Comparison of ENCODE assay signal across 30 cellular contexts in the genomic region with DNA sequence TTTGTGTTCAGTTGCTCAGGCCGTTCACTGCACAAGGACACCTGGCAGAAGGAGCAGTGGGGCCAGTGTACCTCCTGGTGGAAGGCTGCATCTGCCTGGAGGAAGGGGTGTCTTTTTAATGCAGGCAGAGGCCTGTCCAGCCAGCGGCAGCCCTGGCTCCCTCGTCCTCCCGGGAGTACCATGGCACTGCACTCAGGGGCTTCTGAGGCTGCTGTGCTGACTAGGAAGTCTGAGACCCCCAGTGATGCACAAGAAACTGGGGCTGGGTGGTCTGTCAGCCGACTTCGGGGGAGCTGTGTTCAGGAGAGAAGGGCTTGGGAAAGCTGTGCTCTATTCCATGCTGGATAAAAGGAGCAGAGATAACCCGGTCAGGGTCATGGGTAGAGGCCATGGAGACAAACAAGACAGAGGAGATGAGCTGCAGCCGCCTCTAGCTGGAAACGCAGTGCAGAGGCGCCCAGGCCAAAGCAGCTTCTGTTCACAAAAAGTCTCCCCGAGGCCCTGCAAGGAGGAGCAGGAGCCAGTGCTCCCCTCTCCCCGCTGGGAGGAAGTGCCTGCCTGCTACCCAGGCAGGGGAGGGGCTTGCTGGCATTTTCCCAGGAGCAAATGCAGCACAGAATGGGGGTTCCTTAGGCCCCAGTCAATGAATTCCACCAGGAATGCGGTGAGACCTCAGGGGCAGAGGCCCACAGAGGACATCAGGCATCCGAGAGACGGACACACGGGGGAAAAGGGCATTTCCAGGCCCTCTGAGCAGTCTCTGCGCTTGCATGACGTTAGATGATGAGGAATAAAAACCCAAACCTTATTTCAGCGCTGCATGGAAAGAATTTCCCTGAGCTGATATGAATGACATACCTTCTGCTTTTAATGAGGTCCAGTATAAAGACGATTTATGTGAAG. TPM values are rescaled to one million over a fixed set of nuclear protein-coding genes. Genes with fewer than 3 reads are reported as not detected.
A peak's percentile ranks its signal among the peaks of the same experiment; 100 is the strongest.
DNase-seq lines count a peak whose midpoint lies in the region; ATAC-seq, FAIRE-seq and TF ChIP-seq lines count a peak whose summit lies in the region.
"Had no signal": no experiment of that assay in that cellular context is flagged by ENCODE, and none has a peak within 500 bp of the region (broad histone marks: within the 10 kb centered on the region; RNA-seq: fewer than 3 reads in every experiment).

No MANE protein-coding gene starts in this region.

- no peaks in the 10 kb centered on the region for H3K79me1 ChIP-seq in IMR-90 (ENCODE audit: low read depth in 1 of 2, low read length in 2 of 2)

- no peaks in the 10 kb centered on the region for H3K36me3 ChIP-seq in IMR-90 (ENCODE audit: control insufficient read depth, insufficient read depth, low read length)
- no peaks in the 10 kb centered on the region for H3K36me3 ChIP-seq in HepG2 (replicated peaks in 1 of 2; ENCODE audit: control insufficient read depth in 1 of 2, insufficient read depth in 2 of 2, low read length in 2 of 2)
- H3K36me3 ChIP-seq in osteoblast (ENCODE audit: insufficient read depth, low read length), result no peaks in the 10 kb centered on the region
- no peaks in the 10 kb centered on the region for H3K36me3 ChIP-seq in small intestine (ENCODE audit: control insufficient read depth in 2 of 2, insufficient read depth in 2 of 2, low read length in 2 of 2)
- H3K36me3 ChIP-seq in brain microvascular endothelial cell (replicated peaks), result no peaks in the 10 kb centered on the region
- H3K36me3 ChIP-seq: lower lobe of right lung, sigmoid colon, transverse colon had no signal

- H4K5ac ChIP-seq in IMR-90 (ENCODE audit: low read depth, low read length), result no peak overlapping the region

- TF ChIP-seq EP300 in HepG2 (IDR thresholded peaks at IDR 0.05; ENCODE audit: low read depth in 2 of 2, low read length in 2 of 2) (no peak), HepG2 (CRISPR knock-in tag; IDR thresholded peaks at IDR 0.05; ENCODE audit: borderline replicate concordance) (no peak)

- CTCF ChIA-PET in IMR-90 (lab: Yijun Ruan, JAX), result interaction anchor here (0.8 kb wide), 1 partner anchor 146 kb away, joined by 3 read pairs; no protein-coding TSS in a partner anchor
- CTCF ChIA-PET in activated CD8-positive, alpha-beta memory T cell treated with anti-CD3 and anti-CD28 coated beads, Interleukin-2, amount 10 ng/mL, durations not matched to agents 7 days and 5 days (lab: Charles Lee), result no interaction called here
- CTCF ChIA-PET in HepG2 (lab: Yijun Ruan, JAX; ENCODE audit: low intra/inter-chr PET ratio, low total read pairs), result no interaction called here

- in situ Hi-C loops in IMR-90 (cut with MboI; ENCODE audit: low sequenced_read_pairs) (no loop called here), HepG2 (cut with HindIII; ENCODE audit: extremely low pct_ligation_motif_present, low pct_unique_long_range_greater_than_20kb) (no loop called here), brain microvascular endothelial cell (cut with HindIII; ENCODE audit: low pct_ligation_motif_present, low sequenced_read_pairs) (no loop called here)

- no peak overlapping the region for H3K27ac Mint-ChIP-seq in activated CD8-positive, alpha-beta memory T cell treated with anti-CD3 and anti-CD28 coated beads, Interleukin-2, amount 10 ng/mL, durations not matched to agents 7 days and 5 days
- H3K27ac Mint-ChIP-seq: activated naive CD8-positive, alpha-beta T cell treated with anti-CD3 and anti-CD28 coated beads, Interleukin-2, amount 50 U/mL, for 24 hours; progenitor cell of endocrine pancreas; T-helper 2 cell treated with Interferon-gamma antibody and Interleukin-4, amounts not matched to agents 5 μg/mL and 100 μg/mL, for 36 hours had no signal

- no peak for ATAC-seq in IMR-90 (ENCODE audit: low read depth)
- ATAC-seq in activated CD8-positive, alpha-beta memory T cell treated with anti-CD3 and anti-CD28 coated beads, Interleukin-2, amount 10 ng/mL, durations not matched to agents 7 days and 5 days, result no peak
- ATAC-seq in HepG2, result peak; percentile 70
- ATAC-seq: activated naive CD8-positive, alpha-beta T cell treated with anti-CD3 and anti-CD28 coated beads, Interleukin-2, amount 50 U/mL, for 24 hours; esophagus mucosa; lower lobe of right lung; mucosa of descending colon had no signal

- POLR2A ChIA-PET in IMR-90 (lab: Charles Lee; ENCODE audit: unreplicated experiment) (no interaction called here), HepG2 (lab: Yijun Ruan, JAX) (no interaction called here)

- no peak overlapping the region for H3K23ac ChIP-seq in IMR-90 (ENCODE audit: low read depth, low read length)

- H3K9me3 Mint-ChIP-seq in activated CD8-positive, alpha-beta memory T cell treated with anti-CD3 and anti-CD28 coated beads, Interleukin-2, amount 10 ng/mL, durations not matched to agents 7 days and 5 days (ENCODE audit: low read depth), result no peaks in the 10 kb centered on the region
- H3K9me3 Mint-ChIP-seq: activated naive CD8-positive, alpha-beta T cell treated with anti-CD3 and anti-CD28 coated beads, Interleukin-2, amount 50 U/mL, for 24 hours; nephron; T-helper 2 cell treated with Interferon-gamma antibody and Interleukin-4, amounts not matched to agents 5 μg/mL and 100 μg/mL, for 36 hours had no signal

- H3K79me2 ChIP-seq in HepG2 (ENCODE audit: insufficient read depth, low read length), result no peaks in the 10 kb centered on the region
- no peaks in the 10 kb centered on the region for H3K79me2 ChIP-seq in osteoblast (ENCODE audit: insufficient read depth, low read length)

- no peak overlapping the region for H4K8ac ChIP-seq in IMR-90 (ENCODE audit: low read depth in 2 of 2, low read length in 2 of 2)

- H3K4me1 ChIP-seq in IMR-90 (ENCODE audit: control insufficient read depth, insufficient read depth, low read length), result no peaks in the 10 kb centered on the region
- H3K4me1 ChIP-seq in HepG2 (ENCODE audit: insufficient read depth, low read length), result peaks cover 53% of the 10 kb centered on the region
- H3K4me1 ChIP-seq in osteoblast (ENCODE audit: insufficient read depth, low read length), result peaks cover 5% of the 10 kb centered on the region
- H3K4me1 ChIP-seq in small intestine (ENCODE audit: control insufficient read depth in 2 of 2, insufficient read depth in 1 of 2, low read depth in 1 of 2, low read length in 1 of 2), result peaks cover 0 to 7% of the 10 kb centered on the region in 2 donors
- H3K4me1 ChIP-seq: sigmoid colon had no signal

- H3K4ac ChIP-seq in IMR-90 (ENCODE audit: low read depth, low read length), result no peak overlapping the region

- H2BK120ac ChIP-seq in IMR-90 (ENCODE audit: low read depth, low read length), result no peak overlapping the region

- H3K9ac ChIP-seq in IMR-90 (ENCODE audit: low read depth, low read length) (no peak overlapping the region), HepG2 (ENCODE audit: insufficient read depth, low read depth, low read length) (peak overlapping the region; percentile 19; the same call in 1 of the 2 replicates)
- H3K9ac ChIP-seq: KMS-11 had no signal

- FAIRE-seq in HepG2 (lab: Jason Lieb, UNC), result peak; percentile 18
- no peak for FAIRE-seq in small intestine (lab: Jason Lieb, UNC)
- FAIRE-seq: HTR-8/SVneo, keratinocyte had no signal

- H3K27ac ChIP-seq in IMR-90 (ENCODE audit: insufficient read depth, low read length) (no peak overlapping the region), HepG2 (ENCODE audit: extremely low read length, insufficient read depth, low read length) (no peak overlapping the region), osteoblast (ENCODE audit: low read depth, low read length) (no peak overlapping the region), small intestine (ENCODE audit: low read depth in 1 of 2, low read length in 1 of 2) (no peak overlapping the region), brain microvascular endothelial cell (no peak overlapping the region)
- H3K27ac ChIP-seq: KMS-11, lower lobe of right lung, sigmoid colon, transverse colon had no signal

- no peak overlapping the region for H2BK20ac ChIP-seq in IMR-90 (ENCODE audit: low read depth, low read length)

- no peak overlapping the region for H3K56ac ChIP-seq in IMR-90 (ENCODE audit: extremely low read depth, insufficient read depth, low read length)

- no peak overlapping the region for H3K18ac ChIP-seq in IMR-90 (ENCODE audit: low read depth, low read length)

- H3K4me3 ChIP-seq in IMR-90 (ENCODE audit: insufficient read depth, low read depth, low read length) (no peak overlapping the region), HepG2 (replicated peaks in 1 of 3; ENCODE audit: insufficient read depth in 1 of 3, low read depth in 2 of 3, low read length in 3 of 3) (peak overlapping the region in 1 of 3 experiments; percentile 60; a peak in 2 of 6 replicates), osteoblast (ENCODE audit: insufficient read depth, low read length) (no peak overlapping the region), small intestine (ENCODE audit: low read depth in 1 of 2, low read length in 2 of 2) (no peak overlapping the region), brain microvascular endothelial cell (ENCODE audit: low read depth, low read length) (no peak overlapping the region)
- H3K4me3 ChIP-seq: lower lobe of right lung, mucosa of descending colon, sigmoid colon, transverse colon had no signal

- H3K27me3 ChIP-seq in IMR-90 (ENCODE audit: control insufficient read depth, insufficient read depth, low read length) (no peaks in the 10 kb centered on the region; the same call in 1 of the 2 replicates), HepG2 (ENCODE audit: control insufficient read depth in 1 of 2, insufficient read depth in 2 of 2, low read length in 2 of 2) (peaks cover 0 to 4% of the 10 kb centered on the region in 2 experiments; a peak in 1 of 5 replicates), osteoblast (ENCODE audit: insufficient read depth, low read length) (no peaks in the 10 kb centered on the region), small intestine (ENCODE audit: control insufficient read depth in 2 of 2, insufficient read depth in 2 of 2, low read length in 2 of 2) (no peaks in the 10 kb centered on the region), brain microvascular endothelial cell (replicated peaks) (no peaks in the 10 kb centered on the region)
- H3K27me3 ChIP-seq: sigmoid colon, transverse colon had no signal

- no peak overlapping the region for H4K91ac ChIP-seq in IMR-90 (ENCODE audit: insufficient read depth, low read depth, low read length)

- BruUV-seq in IMR-90 (replicated peaks; lab: Mats Ljungman, UMichigan) (no TSS peak), HepG2 (replicated peaks; lab: Mats Ljungman, UMichigan) (no TSS peak)

- TF ChIP-seq CTCF in IMR-90 (conservative IDR thresholded peaks at IDR 0.05; ENCODE audit: low read depth, low read length), result no peak
- no peak for TF ChIP-seq CTCF in HepG2 (CRISPR knock-in tag; IDR thresholded peaks at IDR 0.05)
- no peak for TF ChIP-seq CTCF in osteoblast (IDR thresholded peaks at IDR 0.05; ENCODE audit: extremely low read depth, low read depth, low read length)
- TF ChIP-seq CTCF in brain microvascular endothelial cell (IDR thresholded peaks at IDR 0.05; ENCODE audit: low read depth, low read length, missing control alignments), result no peak

- H2BK15ac ChIP-seq in IMR-90 (ENCODE audit: low read depth, low read length), result no peak overlapping the region

- TF ChIP-seq RAD21 in IMR-90 (IDR thresholded peaks at IDR 0.05; ENCODE audit: low read length) (no peak), HepG2 (CRISPR knock-in tag; IDR thresholded peaks at IDR 0.05) (no peak)

- no peak for TF ChIP-seq POLR2A in IMR-90 (IDR thresholded peaks at IDR 0.05; ENCODE audit: low read depth, low read length)
- no peak for TF ChIP-seq POLR2A in HepG2 (IDR thresholded peaks at IDR 0.05; ENCODE audit: insufficient read depth in 1 of 2, low read depth in 2 of 2, low read length in 2 of 2)

- H3K4me3 Mint-ChIP-seq in activated CD8-positive, alpha-beta memory T cell treated with anti-CD3 and anti-CD28 coated beads, Interleukin-2, amount 10 ng/mL, durations not matched to agents 7 days and 5 days, result no peak overlapping the region
- H3K4me3 Mint-ChIP-seq: activated naive CD8-positive, alpha-beta T cell treated with anti-CD3 and anti-CD28 coated beads, Interleukin-2, amount 50 U/mL, for 24 hours; nephron; T-helper 2 cell treated with Interferon-gamma antibody and Interleukin-4, amounts not matched to agents 5 μg/mL and 100 μg/mL, for 36 hours had no signal

- H2BK5ac ChIP-seq in IMR-90 (ENCODE audit: low read depth, low read length, poor library complexity, severe bottlenecking), result no peak overlapping the region

- no peak overlapping the region for H2AK5ac ChIP-seq in IMR-90 (ENCODE audit: low read depth, low read length)

- intact Hi-C loops in IMR-90 (cut with micrococcal nuclease) (no loop called here), HepG2 (cut with micrococcal nuclease; ENCODE audit: unreplicated experiment) (no loop called here)

- no peaks in the 10 kb centered on the region for H3K9me3 ChIP-seq in IMR-90 (ENCODE audit: control insufficient read depth, insufficient read depth, low read length)
- no peaks in the 10 kb centered on the region for H3K9me3 ChIP-seq in HepG2 (ENCODE audit: low read length)
- no peaks in the 10 kb centered on the region for H3K9me3 ChIP-seq in osteoblast (ENCODE audit: low read depth, low read length)
- no peaks in the 10 kb centered on the region for H3K9me3 ChIP-seq in small intestine (ENCODE audit: control insufficient read depth, low read depth)
- H3K9me3 ChIP-seq: lower lobe of right lung, mucosa of descending colon, sigmoid colon, transverse colon had no signal

- H2AK9ac ChIP-seq in IMR-90 (replicated peaks; ENCODE audit: low read depth, low read length, poor library complexity), result peak overlapping the region; percentile 48

- peaks cover 2% of the 10 kb centered on the region for H3K4me1 Mint-ChIP-seq in activated CD8-positive, alpha-beta memory T cell treated with anti-CD3 and anti-CD28 coated beads, Interleukin-2, amount 10 ng/mL, durations not matched to agents 7 days and 5 days

- H3K4me2 ChIP-seq in IMR-90 (ENCODE audit: low read depth, low read length) (no peak overlapping the region), HepG2 (ENCODE audit: low read depth, low read length) (peak overlapping the region; percentile 68), osteoblast (ENCODE audit: insufficient read depth, low read length) (no peak overlapping the region)
- H3K4me2 ChIP-seq: KMS-11 had no signal

- dilution Hi-C loops in IMR-90 (cut with HindIII; ENCODE audit: low sequenced_read_pairs, unreplicated experiment), result no loop called here

- no peak for DNase-seq in IMR-90
- DNase-seq in activated CD8-positive, alpha-beta memory T cell treated with anti-CD3 and anti-CD28 coated beads, Interleukin-2, amount 10 ng/mL, durations not matched to agents 7 days and 5 days, result peak; percentile 33
- no peak for DNase-seq in HepG2 (ENCODE audit: low spot score)
- DNase-seq in osteoblast (ENCODE audit: insufficient read length, low spot score, missing footprints), result peak; percentile 45
- DNase-seq in small intestine, result no peak
- DNase-seq in HCEC 1CT, result no peak
- no peak for DNase-seq in brain microvascular endothelial cell
- DNase-seq: activated naive CD4-positive, alpha-beta T cell; activated naive CD8-positive, alpha-beta T cell treated with anti-CD3 and anti-CD28 coated beads, Interleukin-2, amount 50 U/mL, for 24 hours; central memory CD4-positive, alpha-beta T cell; dermis blood vessel endothelial cell; DMS 273 treated with DMSO at 0.1 percent for 48 hours; foreskin fibroblast; lower lobe of right lung; MM.1S; mucosa of descending colon; NCI-H2029 treated with DMSO at 0.1 percent for 48 hours; NCI-H2227 treated with DMSO at 0.1 percent for 48 hours; NCI-H69; SHP77 treated with DMSO at 0.1 percent for 48 hours; sigmoid colon; stimulated activated CD4-positive, alpha-beta T cell treated with anti-CD3 and anti-CD28 coated beads, Interleukin-4, amount 100 ng/mL, for 24 hours; transverse colon had no signal

- no peak overlapping the region for H3K14ac ChIP-seq in IMR-90 (replicated peaks; ENCODE audit: low read depth, low read length)

- 44% methylated on average over 5 of the region's 20 CpGs; no CpG with 5 or more reads in 1 of the 2 experiments for WGBS in IMR-90 (ENCODE audit: extremely low coverage in 2 of 2, insufficient read length in 1 of 2), 2 experiments
- 16% methylated on average over 13 of the region's 20 CpGs for WGBS in HepG2 (ENCODE audit: low lambda C conversion rate)
- WGBS in small intestine, 3 donors, result 82 to 89% (median 87%) methylated on average over 20 of the region's 20 CpGs

- H3K27me3 Mint-ChIP-seq in activated CD8-positive, alpha-beta memory T cell treated with anti-CD3 and anti-CD28 coated beads, Interleukin-2, amount 10 ng/mL, durations not matched to agents 7 days and 5 days, result no peaks in the 10 kb centered on the region
- H3K27me3 Mint-ChIP-seq: activated naive CD8-positive, alpha-beta T cell treated with anti-CD3 and anti-CD28 coated beads, Interleukin-2, amount 50 U/mL, for 24 hours had no signal

- no peaks in the 10 kb centered on the region for H4K20me1 ChIP-seq in IMR-90 (ENCODE audit: insufficient read depth, low read length)
- no peaks in the 10 kb centered on the region for H4K20me1 ChIP-seq in HepG2 (ENCODE audit: insufficient read depth, low read length)
- H4K20me1 ChIP-seq in osteoblast (ENCODE audit: insufficient read depth, low read length), result no peaks in the 10 kb centered on the region

- peaks cover 2% of the 10 kb centered on the region; the same call in 1 of the 2 replicates for H3K9me1 ChIP-seq in IMR-90 (ENCODE audit: insufficient read depth, low read length)

- no peaks in the 10 kb centered on the region for H3K36me3 Mint-ChIP-seq in activated CD8-positive, alpha-beta memory T cell treated with anti-CD3 and anti-CD28 coated beads, Interleukin-2, amount 10 ng/mL, durations not matched to agents 7 days and 5 days

- H2AFZ ChIP-seq in IMR-90 (replicated peaks; ENCODE audit: low read length, poor library complexity), result peak overlapping the region; percentile 34
- peak overlapping the region; percentile 18 for H2AFZ ChIP-seq in HepG2 (ENCODE audit: low read length)
- no peak overlapping the region for H2AFZ ChIP-seq in osteoblast (ENCODE audit: low read length)

RNA-seq across cellular contexts. Expression of gene C2CD2, which starts 17.2 kb away (rescaled TPM):
- 19.4 and 25.3 TPM in 2 replicates for total RNA-seq in IMR-90 (2012; rRNA removed)
- polyA plus RNA-seq in IMR-90 (2012; rRNA removed), result 10.6 and 15.6 TPM in 2 replicates
- polyA plus RNA-seq in IMR-90 (2012; cell fraction: cytosol; rRNA removed), result 5.8 and 8.5 TPM in 2 replicates
- 28.1 and 43.3 TPM in 2 replicates for polyA plus RNA-seq in IMR-90 (2012; cell fraction: nucleus; rRNA removed; ENCODE audit: low replicate concordance)
- total RNA-seq in activated CD8-positive, alpha-beta memory T cell treated with anti-CD3 and anti-CD28 coated beads, Interleukin-2, amount 10 ng/mL, durations not matched to agents 7 days and 5 days, result 10 to 100 TPM in 1 of 2 experiments, 1 to 10 TPM in 1; 6.4 to 10.7 TPM
- 10.4 and 12.5 TPM in 2 replicates for total RNA-seq in HepG2 (2016; rRNA removed; fragmentation: Illumina TruSeq; extraction: Trizol)
- 7.3 and 11.5 TPM in 2 replicates for total RNA-seq in HepG2 (2016; cell fraction: cytosol; rRNA removed; fragmentation: Illumina TruSeq; extraction: Trizol; ENCODE audit: low read depth)
- 10.9 and 12.2 TPM in 2 replicates for total RNA-seq in HepG2 (2016; cell fraction: insoluble cytoplasmic fraction; rRNA removed; fragmentation: Illumina TruSeq; extraction: Trizol)
- total RNA-seq in HepG2 (2016; cell fraction: membrane; rRNA removed; fragmentation: Illumina TruSeq; extraction: Trizol), result 9.5 and 12.2 TPM in 2 replicates
- total RNA-seq in HepG2 (2016; cell fraction: nucleus; rRNA removed; fragmentation: Illumina TruSeq; extraction: Trizol), result 14.5 and 19.4 TPM in 2 replicates
- polyA plus RNA-seq in HepG2 (2011; rRNA removed), result 19.5 and 19.7 TPM in 2 replicates
- polyA plus RNA-seq in HepG2 (2011; cell fraction: cytosol; rRNA removed), result 11.6 and 12.9 TPM in 2 replicates
- 29.5 and 36.3 TPM in 2 replicates for polyA plus RNA-seq in HepG2 (2011; cell fraction: nucleus; rRNA removed)
- polyA plus RNA-seq in HepG2 (2012), result 8.1 and 8.7 TPM in 2 replicates
- 1.3 and 1.9 TPM in 2 replicates for polyA plus RNA-seq in HepG2 (2016; cell fraction: cytosol; fragmentation: Illumina TruSeq; extraction: Trizol; ENCODE audit: low read depth)
- polyA plus RNA-seq in HepG2 (2016; cell fraction: insoluble cytoplasmic fraction; fragmentation: Illumina TruSeq; extraction: Trizol; ENCODE audit: low read depth), result 7.6 and 8.0 TPM in 2 replicates
- 3.9 and 4.6 TPM in 2 replicates for polyA plus RNA-seq in HepG2 (2016; cell fraction: membrane; fragmentation: Illumina TruSeq; extraction: Trizol; ENCODE audit: low read depth)
- 22.5 and 23.5 TPM in 2 replicates for polyA plus RNA-seq in HepG2 (2016; cell fraction: nucleus; fragmentation: Illumina TruSeq; extraction: Trizol; ENCODE audit: insufficient read depth, low read depth)
- polyA minus RNA-seq in HepG2 (2011; rRNA and poly(A)+ RNA removed; ENCODE audit: low replicate concordance), result 80.5 and 82.8 TPM in 2 replicates
- polyA minus RNA-seq in HepG2 (2011; cell fraction: cytosol; rRNA and poly(A)+ RNA removed), result 15.5 and 21.5 TPM in 2 replicates
- 34.5 and 38.3 TPM in 2 replicates for polyA minus RNA-seq in HepG2 (2011; cell fraction: nucleus; rRNA and poly(A)+ RNA removed)
- total RNA-seq in osteoblast, result 33.9 and 40.9 TPM in 2 replicates
- polyA plus RNA-seq in small intestine, result 10 to 100 TPM in 1 of 3 donors, 1 to 10 TPM in 2; 2.2 to 10.6 (median 2.9) TPM

RNA-seq across cellular contexts. Expression of gene ZBTB21, which starts 39.2 kb away (rescaled TPM):
- total RNA-seq in IMR-90 (2012; rRNA removed) (12.0 and 13.6 TPM in 2 replicates), HepG2 (2016; rRNA removed; fragmentation: Illumina TruSeq; extraction: Trizol) (6.1 and 7.7 TPM in 2 replicates), osteoblast (12.7 and 13.8 TPM in 2 replicates)
- polyA plus RNA-seq in IMR-90 (2012; rRNA removed) (6.8 and 7.8 TPM in 2 replicates), HepG2 (2011; rRNA removed) (2.5 and 4.5 TPM in 2 replicates), small intestine (1 to 10 TPM; 1.4 to 3.0 (median 1.8) TPM)
- 2.4 and 2.8 TPM in 2 replicates for polyA plus RNA-seq in IMR-90 (2012; cell fraction: cytosol; rRNA removed)
- polyA plus RNA-seq in IMR-90 (2012; cell fraction: nucleus; rRNA removed; ENCODE audit: low replicate concordance), result 4.6 and 22.7 TPM in 2 replicates
- total RNA-seq in activated CD8-positive, alpha-beta memory T cell treated with anti-CD3 and anti-CD28 coated beads, Interleukin-2, amount 10 ng/mL, durations not matched to agents 7 days and 5 days, result 10 to 100 TPM; 14.2 to 16.3 TPM
- 0.97 and 1.3 TPM in 2 replicates for total RNA-seq in HepG2 (2016; cell fraction: cytosol; rRNA removed; fragmentation: Illumina TruSeq; extraction: Trizol; ENCODE audit: low read depth)
- 5.5 and 8.3 TPM in 2 replicates for total RNA-seq in HepG2 (2016; cell fraction: insoluble cytoplasmic fraction; rRNA removed; fragmentation: Illumina TruSeq; extraction: Trizol)
- total RNA-seq in HepG2 (2016; cell fraction: membrane; rRNA removed; fragmentation: Illumina TruSeq; extraction: Trizol), result 3.0 and 3.4 TPM in 2 replicates
- 8.5 and 10.3 TPM in 2 replicates for total RNA-seq in HepG2 (2016; cell fraction: nucleus; rRNA removed; fragmentation: Illumina TruSeq; extraction: Trizol)
- 1.6 and 2.3 TPM in 2 replicates for polyA plus RNA-seq in HepG2 (2011; cell fraction: cytosol; rRNA removed)
- 4.3 and 8.3 TPM in 2 replicates for polyA plus RNA-seq in HepG2 (2011; cell fraction: nucleus; rRNA removed)
- polyA plus RNA-seq in HepG2 (2012), result 3.7 and 5.1 TPM in 2 replicates
- polyA plus RNA-seq in HepG2 (2016; cell fraction: cytosol; fragmentation: Illumina TruSeq; extraction: Trizol; ENCODE audit: low read depth), result 0.25 TPM in 2 replicates
- polyA plus RNA-seq in HepG2 (2016; cell fraction: insoluble cytoplasmic fraction; fragmentation: Illumina TruSeq; extraction: Trizol; ENCODE audit: low read depth), result 5.7 and 5.8 TPM in 2 replicates
- 0.60 and 0.90 TPM in 2 replicates for polyA plus RNA-seq in HepG2 (2016; cell fraction: membrane; fragmentation: Illumina TruSeq; extraction: Trizol; ENCODE audit: low read depth)
- 8.0 and 9.0 TPM in 2 replicates for polyA plus RNA-seq in HepG2 (2016; cell fraction: nucleus; fragmentation: Illumina TruSeq; extraction: Trizol; ENCODE audit: insufficient read depth, low read depth)
- 6.1 and 21.7 TPM in 2 replicates for polyA minus RNA-seq in HepG2 (2011; rRNA and poly(A)+ RNA removed; ENCODE audit: low replicate concordance)
- 4.0 and 6.0 TPM in 2 replicates for polyA minus RNA-seq in HepG2 (2011; cell fraction: cytosol; rRNA and poly(A)+ RNA removed)
- 14.5 and 16.0 TPM in 2 replicates for polyA minus RNA-seq in HepG2 (2011; cell fraction: nucleus; rRNA and poly(A)+ RNA removed)

Comparison
In these comparisons a context has a peak if more than half of its experiments do, and no peak if none do; other contexts are left out.
1. DNase-seq: peak in activated CD8-positive, alpha-beta memory T cell treated with anti-CD3 and anti-CD28 coated beads, Interleukin-2, amount 10 ng/mL, durations not matched to agents 7 days and 5 days (single experiment) and osteoblast (single experiment); none in IMR-90 (single experiment), HepG2 (single experiment), small intestine (single experiment), HCEC 1CT (single experiment) and brain microvascular endothelial cell (single experiment).